Comparison of ENCODE assay signal across 1 cellular context in the genomic region with DNA sequence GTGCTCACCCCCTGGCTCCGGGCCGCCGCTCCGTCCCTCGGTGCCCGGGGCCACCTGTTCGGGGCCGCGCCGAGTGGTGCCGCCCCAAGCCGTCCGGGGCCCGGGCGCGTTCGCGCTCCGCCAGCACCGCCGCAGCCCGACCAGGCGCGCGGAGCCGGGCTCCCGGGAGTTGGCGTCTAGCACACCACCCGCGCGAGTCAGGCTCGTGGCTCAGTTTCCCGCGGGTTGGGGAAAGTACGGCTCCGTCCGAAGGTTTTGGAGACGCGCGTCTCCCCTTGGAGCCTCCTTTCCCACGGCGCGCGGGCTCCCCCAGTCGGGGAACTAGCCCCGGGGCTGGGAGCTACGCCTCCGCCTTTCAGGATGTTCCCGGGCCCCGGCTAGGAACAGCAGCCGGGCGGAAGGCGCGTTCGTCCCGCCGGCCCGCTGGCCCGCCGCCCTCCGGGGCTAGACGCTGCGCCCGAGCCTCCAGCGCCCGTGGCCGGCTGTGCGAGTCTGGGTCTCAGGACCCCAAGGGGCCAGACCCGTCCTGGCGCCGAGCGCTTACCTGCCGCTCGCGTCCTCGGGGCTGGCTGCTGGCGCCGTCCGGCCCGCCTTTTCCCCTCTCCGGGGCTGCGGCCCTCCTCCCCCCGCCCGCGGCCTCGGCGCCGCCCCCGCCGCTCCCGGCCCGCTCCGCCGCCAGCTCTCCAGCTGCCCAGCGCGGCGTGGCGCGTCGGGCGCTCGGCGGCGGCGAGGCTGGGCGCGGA.
TF ChIP-seq lines count a peak whose summit lies in the region.

Gene ADGRG2, minus strand, starts transcription at position 571 of the 743 bp plus-strand sequence. CDS start 53,634 bp downstream, outside the sequence.

TF ChIP-seq in IMR-90, 13 proteins besides CTCF, POLR2A, EP300 and RAD21:
- no peak for TF ChIP-seq RFX5 (IDR thresholded peaks at IDR 0.05; ENCODE audit: low read depth, low read length)
- no peak for TF ChIP-seq MXI1 (IDR thresholded peaks at IDR 0.05; ENCODE audit: borderline replicate concordance, low read depth, low read length)
- TF ChIP-seq, protein P1, sequence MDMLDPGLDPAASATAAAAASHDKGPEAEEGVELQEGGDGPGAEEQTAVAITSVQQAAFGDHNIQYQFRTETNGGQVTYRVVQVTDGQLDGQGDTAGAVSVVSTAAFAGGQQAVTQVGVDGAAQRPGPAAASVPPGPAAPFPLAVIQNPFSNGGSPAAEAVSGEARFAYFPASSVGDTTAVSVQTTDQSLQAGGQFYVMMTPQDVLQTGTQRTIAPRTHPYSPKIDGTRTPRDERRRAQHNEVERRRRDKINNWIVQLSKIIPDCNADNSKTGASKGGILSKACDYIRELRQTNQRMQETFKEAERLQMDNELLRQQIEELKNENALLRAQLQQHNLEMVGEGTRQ (IDR thresholded peaks at IDR 0.05; ENCODE audit: low read depth, low read length): no peak
- TF ChIP-seq RCOR1 (IDR thresholded peaks at IDR 0.05; ENCODE audit: insufficient replicate concordance, low read length): no peak
- no peak for TF ChIP-seq MAFK (IDR thresholded peaks at IDR 0.05; ENCODE audit: low read depth, low read length)
- TF ChIP-seq BHLHE40 (IDR thresholded peaks at IDR 0.05; ENCODE audit: low read depth, low read length): no peak
- no peak for TF ChIP-seq CEBPB (IDR thresholded peaks at IDR 0.05; ENCODE audit: low read depth, low read length)
- no peak for TF ChIP-seq SMC3 (IDR thresholded peaks at IDR 0.05; ENCODE audit: low read depth, low read length)
- TF ChIP-seq CHD1 (IDR thresholded peaks at IDR 0.05; ENCODE audit: low read depth, low read length): no peak
- no peak for TF ChIP-seq FOS (IDR thresholded peaks at IDR 0.05; ENCODE audit: low read depth, low read length)
- TF ChIP-seq ELK1 (IDR thresholded peaks at IDR 0.05; ENCODE audit: borderline replicate concordance, low read depth, low read length): no peak
- TF ChIP-seq MAZ (IDR thresholded peaks at IDR 0.05; ENCODE audit: borderline replicate concordance, low read depth, low read length): no peak
- no peak for TF ChIP-seq NFE2L2 (IDR thresholded peaks at IDR 0.05; ENCODE audit: low read depth, low read length)
